In the genomic region with DNA sequence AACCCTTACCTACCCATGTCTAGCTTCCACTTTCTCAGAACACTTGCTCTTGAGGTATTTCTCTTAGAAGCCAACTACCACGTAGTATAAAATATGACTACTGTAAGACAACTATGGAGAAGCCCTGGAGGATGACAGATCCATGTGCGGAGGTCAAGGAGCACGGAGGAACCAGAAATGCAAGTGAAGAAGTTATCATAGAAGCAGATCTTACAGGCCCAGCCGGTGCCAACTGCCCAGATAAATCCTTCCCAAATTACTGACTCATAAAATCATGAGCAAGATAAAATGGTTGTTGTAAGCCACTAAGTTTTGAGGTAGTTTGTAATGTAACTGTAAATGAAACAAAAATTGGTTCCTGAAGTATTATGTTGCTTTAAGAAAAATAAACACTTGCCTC, we compare ENCODE assay signal across 22 cellular contexts. TPM values are rescaled to one million over a fixed set of nuclear protein-coding genes. Genes with fewer than 3 reads are reported as not detected.
DNase-seq lines count a peak whose midpoint lies in the region; ATAC-seq and TF ChIP-seq lines count a peak whose summit lies in the region.
"Had no signal": no experiment of that assay in that cellular context is flagged by ENCODE, and none has a peak within 500 bp of the region (broad histone marks: within the 10 kb centered on the region; RNA-seq: fewer than 3 reads in every experiment).

No MANE protein-coding gene starts in this region.

- DNase-seq in activated CD8-positive, alpha-beta T cell treated with anti-CD3 and anti-CD28 coated beads for 36 hours: no peak
- DNase-seq in activated CD8-positive, alpha-beta T cell treated with anti-CD3 and anti-CD28 coated beads, Interleukin-2, amount 10 ng/mL, durations not matched to agents 7 days and 5 days: no peak
- peak; percentile 7 for DNase-seq in M059J (ENCODE audit: low read depth)
- DNase-seq in chondrocyte (ENCODE audit: low spot score): no peak
- DNase-seq in trophoblast cell: peak; percentile 63 to 78
- DNase-seq in activated CD8-positive, alpha-beta memory T cell treated with anti-CD3 and anti-CD28 coated beads, Interleukin-2, amount 50 U/mL, for 48 hours: no peak
- no peak for DNase-seq in dorsolateral prefrontal cortex
- DNase-seq: activated CD4-positive, alpha-beta T cell treated with anti-CD3 and anti-CD28 coated beads for 1 hour; C1 segment of cervical spinal cord; colonic mucosa; DMS153; foreskin melanocyte; GDM1; H9; hippocampal formation; kidney; NCI-H1694 treated with DMSO at 0.1 percent for 48 hours; stimulated activated CD4-positive, alpha-beta T cell treated with anti-CD3 and anti-CD28 coated beads, Interleukin-4, amount 100 ng/mL, for 1 hour had no signal

- no peak overlapping the region for H3K4ac ChIP-seq in trophoblast cell (ENCODE audit: low read depth, low read length)

- H4K91ac ChIP-seq in trophoblast cell (ENCODE audit: low read depth, low read length): no peak overlapping the region

- no peak overlapping the region for H2AK5ac ChIP-seq in trophoblast cell (ENCODE audit: low read length)

- no peak overlapping the region for H3K18ac ChIP-seq in trophoblast cell (ENCODE audit: low read length)

- WGBS in trophoblast cell (ENCODE audit: extremely low coverage, insufficient coverage, insufficient read length): no CpG with 5 or more reads among the region's 4 CpGs

- no peak overlapping the region for H4K12ac ChIP-seq in trophoblast cell (ENCODE audit: low read depth, low read length)

- H3K4me3 ChIP-seq in trophoblast cell (ENCODE audit: low read depth, low read length) (no peak overlapping the region), dorsolateral prefrontal cortex (no peak overlapping the region)
- H3K4me3 ChIP-seq: colonic mucosa, SJSA1 had no signal

- H3K9me3 Mint-ChIP-seq in activated CD8-positive, alpha-beta T cell treated with anti-CD3 and anti-CD28 coated beads for 36 hours: no peaks in the 10 kb centered on the region
- no peaks in the 10 kb centered on the region for H3K9me3 Mint-ChIP-seq in activated CD8-positive, alpha-beta T cell treated with anti-CD3 and anti-CD28 coated beads, Interleukin-2, amount 10 ng/mL, durations not matched to agents 7 days and 5 days (ENCODE audit: insufficient read depth)
- H3K9me3 Mint-ChIP-seq in chondrocyte (ENCODE audit: low read depth): no peaks in the 10 kb centered on the region
- H3K9me3 Mint-ChIP-seq: H9, IgD-negative memory B cell had no signal

- no peak overlapping the region for H2BK5ac ChIP-seq in trophoblast cell (ENCODE audit: low read depth, low read length, poor library complexity)

- H2BK12ac ChIP-seq in trophoblast cell (ENCODE audit: low read length): no peak overlapping the region

- no peak for TF ChIP-seq CTCF in activated CD8-positive, alpha-beta T cell treated with anti-CD3 and anti-CD28 coated beads for 36 hours (IDR thresholded peaks at IDR 0.05)
- no peak for TF ChIP-seq CTCF in chondrocyte (IDR thresholded peaks at IDR 0.05)
- no peak for TF ChIP-seq CTCF in dorsolateral prefrontal cortex (IDR thresholded peaks at IDR 0.05 in 54 of 56, conservative IDR thresholded peaks at IDR 0.05 in 2 of 56; ENCODE audit: low read depth in 1 of 56, partially characterized antibody in 56 of 56)

- H3K27ac Mint-ChIP-seq in activated CD8-positive, alpha-beta T cell treated with anti-CD3 and anti-CD28 coated beads for 36 hours: peak overlapping the region; percentile 1
- no peak overlapping the region for H3K27ac Mint-ChIP-seq in activated CD8-positive, alpha-beta T cell treated with anti-CD3 and anti-CD28 coated beads, Interleukin-2, amount 10 ng/mL, durations not matched to agents 7 days and 5 days
- peak overlapping the region; percentile 42 for H3K27ac Mint-ChIP-seq in chondrocyte (ENCODE audit: unreplicated experiment)
- H3K27ac Mint-ChIP-seq: H9, IgD-negative memory B cell, progenitor cell of endocrine pancreas had no signal

- intact Hi-C loops in activated CD8-positive, alpha-beta T cell treated with anti-CD3 and anti-CD28 coated beads for 36 hours (cut with micrococcal nuclease): loop anchor here (5.0 kb wide), 2 partner anchors 76 to 221 kb away; no protein-coding TSS in a partner anchor
- intact Hi-C loops in dorsolateral prefrontal cortex (cut with DNase I): loop anchor here (5.0 to 10.0 kb wide), 4 partner anchors 76 to 224 kb away; a partner anchor contains a TSS

- no peaks in the 10 kb centered on the region for H3K79me1 ChIP-seq in trophoblast cell (ENCODE audit: low read length)

- H3K9ac ChIP-seq in trophoblast cell (ENCODE audit: low read length): no peak overlapping the region

- no peak overlapping the region for H2BK120ac ChIP-seq in trophoblast cell (ENCODE audit: insufficient read depth, low read length, poor library complexity)

- H3K27ac ChIP-seq in trophoblast cell (ENCODE audit: low read depth, low read length) (no peak overlapping the region), dorsolateral prefrontal cortex (peak overlapping the region in 1 of 59 donors; percentile 12)
- H3K27ac ChIP-seq: colonic mucosa, SJSA1 had no signal

- H3K4me3 Mint-ChIP-seq in activated CD8-positive, alpha-beta T cell treated with anti-CD3 and anti-CD28 coated beads for 36 hours: no peak overlapping the region
- H3K4me3 Mint-ChIP-seq in activated CD8-positive, alpha-beta T cell treated with anti-CD3 and anti-CD28 coated beads, Interleukin-2, amount 10 ng/mL, durations not matched to agents 7 days and 5 days: no peak overlapping the region
- H3K4me3 Mint-ChIP-seq in chondrocyte (ENCODE audit: unreplicated experiment): no peak overlapping the region
- H3K4me3 Mint-ChIP-seq: H9 had no signal

- H3K14ac ChIP-seq in trophoblast cell (ENCODE audit: low read length): no peak overlapping the region

- no peak overlapping the region for H3K4me2 ChIP-seq in trophoblast cell (ENCODE audit: low read length)

- no peak overlapping the region for H3K23ac ChIP-seq in trophoblast cell (ENCODE audit: low read length)

- peaks cover 8% of the 10 kb centered on the region for H3K36me3 Mint-ChIP-seq in activated CD8-positive, alpha-beta T cell treated with anti-CD3 and anti-CD28 coated beads for 36 hours (ENCODE audit: low read depth)
- H3K36me3 Mint-ChIP-seq in activated CD8-positive, alpha-beta T cell treated with anti-CD3 and anti-CD28 coated beads, Interleukin-2, amount 10 ng/mL, durations not matched to agents 7 days and 5 days (ENCODE audit: low read depth): peaks cover 31% of the 10 kb centered on the region
- H3K36me3 Mint-ChIP-seq in chondrocyte (ENCODE audit: low read depth): no peaks in the 10 kb centered on the region

- H3K9me3 ChIP-seq in trophoblast cell (ENCODE audit: insufficient read depth, low read depth, low read length): no peaks in the 10 kb centered on the region
- H3K9me3 ChIP-seq: colonic mucosa, SJSA1 had no signal

- CTCF ChIA-PET in activated CD8-positive, alpha-beta T cell treated with anti-CD3 and anti-CD28 coated beads for 36 hours (lab: Charles Lee): interaction anchor here (0.8 to 5.2 kb wide), 20 partner anchors 10 to 578 kb away, joined by 3 to 93 read pairs (median 6); a partner anchor contains a TSS
- CTCF ChIA-PET in activated CD8-positive, alpha-beta T cell treated with anti-CD3 and anti-CD28 coated beads, Interleukin-2, amount 10 ng/mL, durations not matched to agents 7 days and 5 days (lab: Charles Lee): interaction anchor here (0.9 to 4.7 kb wide), 9 partner anchors 11 to 221 kb away, joined by 3 to 65 read pairs (median 4); a partner anchor contains a TSS

- POLR2A ChIA-PET in activated CD8-positive, alpha-beta T cell treated with anti-CD3 and anti-CD28 coated beads for 36 hours (lab: Charles Lee): interaction anchor here (1.9 kb wide), 1 partner anchor 13 kb away, joined by 10 read pairs; a partner anchor contains a TSS
- POLR2A ChIA-PET in activated CD8-positive, alpha-beta T cell treated with anti-CD3 and anti-CD28 coated beads, Interleukin-2, amount 10 ng/mL, durations not matched to agents 7 days and 5 days (lab: Charles Lee): interaction anchor here (0.7 to 1.0 kb wide), 2 partner anchors 195 to 754 kb away, joined by 3 to 4 read pairs; a partner anchor contains a TSS

- no peak overlapping the region for H4K8ac ChIP-seq in trophoblast cell (ENCODE audit: low read depth, low read length)

- no peaks in the 10 kb centered on the region for H3K4me1 ChIP-seq in trophoblast cell (ENCODE audit: control insufficient read depth in 1 of 2, insufficient read depth in 2 of 2, low read length in 2 of 2)
- H3K4me1 ChIP-seq: colonic mucosa had no signal

- no peak for ATAC-seq in activated CD8-positive, alpha-beta T cell treated with anti-CD3 and anti-CD28 coated beads for 36 hours
- ATAC-seq in activated CD8-positive, alpha-beta T cell treated with anti-CD3 and anti-CD28 coated beads, Interleukin-2, amount 10 ng/mL, durations not matched to agents 7 days and 5 days: no peak
- no peak for ATAC-seq in GM21723 (IDR thresholded peaks at IDR 0.05; ENCODE audit: unreplicated experiment)

- peaks cover 55% of the 10 kb centered on the region for H3K4me1 Mint-ChIP-seq in activated CD8-positive, alpha-beta T cell treated with anti-CD3 and anti-CD28 coated beads for 36 hours (ENCODE audit: low read depth)
- peaks cover 20% of the 10 kb centered on the region for H3K4me1 Mint-ChIP-seq in activated CD8-positive, alpha-beta T cell treated with anti-CD3 and anti-CD28 coated beads, Interleukin-2, amount 10 ng/mL, durations not matched to agents 7 days and 5 days (ENCODE audit: low read depth)
- H3K4me1 Mint-ChIP-seq in chondrocyte (ENCODE audit: low read depth): peaks cover 10% of the 10 kb centered on the region
- H3K4me1 Mint-ChIP-seq: H9 had no signal

- peaks cover 10 to 15% of the 10 kb centered on the region in 2 experiments for H3K36me3 ChIP-seq in trophoblast cell (ENCODE audit: control insufficient read depth in 1 of 2, insufficient read depth in 2 of 2, low read length in 2 of 2)
- H3K36me3 ChIP-seq: colonic mucosa had no signal

- no peaks in the 10 kb centered on the region for H3K27me3 ChIP-seq in trophoblast cell (ENCODE audit: insufficient read depth, low read length)
- no peaks in the 10 kb centered on the region for H3K27me3 ChIP-seq in dorsolateral prefrontal cortex
- H3K27me3 ChIP-seq: colonic mucosa, SJSA1 had no signal

- H3K79me2 ChIP-seq in trophoblast cell (ENCODE audit: control insufficient read depth, insufficient read depth, low read length, poor library complexity): no peaks in the 10 kb centered on the region

- no peak overlapping the region for H2AFZ ChIP-seq in trophoblast cell (ENCODE audit: insufficient read depth, low read length, poor library complexity)

- no peaks in the 10 kb centered on the region for H3K27me3 Mint-ChIP-seq in activated CD8-positive, alpha-beta T cell treated with anti-CD3 and anti-CD28 coated beads for 36 hours
- no peaks in the 10 kb centered on the region for H3K27me3 Mint-ChIP-seq in activated CD8-positive, alpha-beta T cell treated with anti-CD3 and anti-CD28 coated beads, Interleukin-2, amount 10 ng/mL, durations not matched to agents 7 days and 5 days (ENCODE audit: low read depth)
- no peaks in the 10 kb centered on the region for H3K27me3 Mint-ChIP-seq in chondrocyte (ENCODE audit: low read depth)
- H3K27me3 Mint-ChIP-seq: IgD-negative memory B cell, progenitor cell of endocrine pancreas had no signal

RNA-seq across cellular contexts. Expression of a gene that starts 12.6 kb away (rescaled TPM):
- total RNA-seq in activated CD8-positive, alpha-beta T cell treated with anti-CD3 and anti-CD28 coated beads for 36 hours: 10 to 100 TPM; 40.7 to 42.0 TPM
- total RNA-seq in activated CD8-positive, alpha-beta T cell treated with anti-CD3 and anti-CD28 coated beads, Interleukin-2, amount 10 ng/mL, durations not matched to agents 7 days and 5 days: 10 to 100 TPM; 36.5 to 38.8 TPM
- total RNA-seq in M059J (2014; rRNA removed; shearing (Covaris generic)): 51.2 and 53.3 TPM in 2 replicates
- 18.8 to 24.9 TPM (median 19.6 TPM) in 3 replicates for total RNA-seq in chondrocyte
- polyA plus RNA-seq in trophoblast cell (2013): 34.4 and 35.1 TPM in 2 replicates
- 10 to 100 TPM; 14.2 to 33.8 (median 25.1) TPM for total RNA-seq in dorsolateral prefrontal cortex

Comparison
In these comparisons a context has a peak if more than half of its experiments do, and no peak if none do; other contexts are left out.
1. DNase-seq: peak in M059J (single experiment) and trophoblast cell (2 of 2); none in activated CD8-positive, alpha-beta T cell treated with anti-CD3 and anti-CD28 coated beads for 36 hours (single experiment), activated CD8-positive, alpha-beta T cell treated with anti-CD3 and anti-CD28 coated beads, Interleukin-2, amount 10 ng/mL, durations not matched to agents 7 days and 5 days (single experiment), chondrocyte (single experiment), activated CD8-positive, alpha-beta memory T cell treated with anti-CD3 and anti-CD28 coated beads, Interleukin-2, amount 50 U/mL, for 48 hours (single experiment) and dorsolateral prefrontal cortex (0 of 10).